ENCODE assay signal across 22 cellular contexts in genomic region chr5:76524872-76525271, GRCh38.
DNase-seq lines count a peak whose midpoint lies in the region; ATAC-seq and TF ChIP-seq lines count a peak whose summit lies in the region.
"Had no signal": no experiment of that assay in that cellular context is flagged by ENCODE, and none has a peak within 500 bp of the region (broad histone marks: within the 10 kb centered on the region; RNA-seq: fewer than 3 reads in every experiment).

No MANE protein-coding gene starts in this region.

- no peaks in the 10 kb centered on the region for H3F3A ChIP-seq in GM23338 (replicated peaks; ENCODE audit: low read depth)
- H3F3A ChIP-seq in neural progenitor cell (ENCODE audit: low read depth) = no peaks in the 10 kb centered on the region

- H3K27ac ChIP-seq in GM23338 (ENCODE audit: low read depth) (peak overlapping the region; percentile 82), neural progenitor cell (no peak overlapping the region)
- H3K27ac ChIP-seq: ascending aorta, parathyroid adenoma, transverse colon, WERI-Rb-1 had no signal

- H3K9me3 ChIP-seq in neural progenitor cell (ENCODE audit: low read depth) = no peaks in the 10 kb centered on the region
- H3K9me3 ChIP-seq: ascending aorta, transverse colon had no signal

- peak overlapping the region; percentile 93 for H3K27ac Mint-ChIP-seq in GM23338
- H3K27ac Mint-ChIP-seq in chondrocyte (ENCODE audit: unreplicated experiment) = peak overlapping the region; percentile 46
- no peak overlapping the region for H3K27ac Mint-ChIP-seq in neural progenitor cell
- H3K27ac Mint-ChIP-seq in T-helper 2 cell treated with Interferon-gamma antibody and Interleukin-4, amounts not matched to agents 5 μg/mL and 100 μg/mL, for 36 hours = no peak overlapping the region
- H3K27ac Mint-ChIP-seq: stimulated activated memory B cell treated with anti-CD40 and anti-IgM and Interleukin-4, amounts not matched to agents 10 μg/mL and 1 μg/mL and 100 μg/mL, for 72 hours had no signal

- peak overlapping the region; percentile 63 for H3K4me2 ChIP-seq in GM23338
- H3K4me2 ChIP-seq in neural progenitor cell = peak overlapping the region; percentile 16

- H3K9me2 ChIP-seq in GM23338 (ENCODE audit: insufficient read depth) = no peaks in the 10 kb centered on the region

- H3K4me1 ChIP-seq in GM23338 (ENCODE audit: insufficient read depth) (peaks cover 82% of the 10 kb centered on the region), neural progenitor cell (peaks cover 16% of the 10 kb centered on the region)
- H3K4me1 ChIP-seq: ascending aorta had no signal

- DNase-seq in GM23338 (ENCODE audit: low spot score) (no peak), NCI-H69 (lab: John Stamatoyannopoulos, UW) (peak; percentile 9), chondrocyte (ENCODE audit: low spot score) (no peak), neural progenitor cell (ENCODE audit: low spot score) (peak; percentile 15), amygdala (lab: John Stamatoyannopoulos, UW) (no peak)
- DNase-seq in T-helper 2 cell treated with Interferon-gamma antibody and Interleukin-4, amounts not matched to agents 5 μg/mL and 100 μg/mL, for 36 hours (ENCODE audit: low spot score) = no peak
- DNase-seq: activated effector memory CD4-positive, alpha-beta T cell treated with anti-CD3 and anti-CD28 coated beads, Interleukin-2, amount 50 U/mL, for 16 hours; C1 segment of cervical spinal cord; hypothalamus; KBM-7; NCI-H1092 treated with DMSO at 0.1 percent for 48 hours; NK-92 treated with Interleukin-12 subunit alpha and Interleukin-12 subunit beta, amount 100 ng/mL, for 24 hours; RPMI8226; small intestine; T-cell; transverse colon; WERI-Rb-1 had no signal

- H2AFZ ChIP-seq in GM23338 (no peak overlapping the region), neural progenitor cell (replicated peaks) (no peak overlapping the region)
- H2AFZ ChIP-seq: parathyroid adenoma had no signal

- ATAC-seq in GM23338 (peak; percentile 32; the same call in 2 of the 3 replicates), HG03521 (IDR thresholded peaks at IDR 0.05; ENCODE audit: unreplicated experiment) (no peak)
- ATAC-seq: left lobe of liver; stimulated activated memory B cell treated with anti-CD40 and anti-IgM and Interleukin-4, amounts not matched to agents 10 μg/mL and 1 μg/mL and 100 μg/mL, for 72 hours; T-cell had no signal

- H3K4me3 ChIP-seq in GM23338 (peak overlapping the region; percentile 34), neural progenitor cell (no peak overlapping the region)
- H3K4me3 ChIP-seq: ascending aorta, transverse colon had no signal

- no peak overlapping the region for H3K9ac ChIP-seq in neural progenitor cell
- H3K9ac ChIP-seq: parathyroid adenoma had no signal

- H3K36me3 ChIP-seq in GM23338 (ENCODE audit: insufficient read depth) = no peaks in the 10 kb centered on the region
- H3K36me3 ChIP-seq in neural progenitor cell = no peaks in the 10 kb centered on the region
- H3K36me3 ChIP-seq: ascending aorta, transverse colon, WERI-Rb-1 had no signal

- peaks cover 8% of the 10 kb centered on the region; the same call in 1 of the 2 replicates for H3K79me2 ChIP-seq in GM23338 (replicated peaks; ENCODE audit: insufficient read depth)
- H3K79me2 ChIP-seq in neural progenitor cell (ENCODE audit: low read depth) = no peaks in the 10 kb centered on the region

- TF ChIP-seq CTCF in GM23338 (conservative IDR thresholded peaks at IDR 0.05; ENCODE audit: low read depth in 2 of 2) (no peak), chondrocyte (IDR thresholded peaks at IDR 0.05) (no peak), neural progenitor cell (IDR thresholded peaks at IDR 0.05) (no peak)

- H3K4me3 Mint-ChIP-seq in GM23338 = peak overlapping the region; percentile 31; the same call in 2 of the 3 replicates
- no peak overlapping the region for H3K4me3 Mint-ChIP-seq in chondrocyte (ENCODE audit: unreplicated experiment)
- H3K4me3 Mint-ChIP-seq in neural progenitor cell = no peak overlapping the region
- H3K4me3 Mint-ChIP-seq in T-helper 2 cell treated with Interferon-gamma antibody and Interleukin-4, amounts not matched to agents 5 μg/mL and 100 μg/mL, for 36 hours = no peak overlapping the region
- H3K4me3 Mint-ChIP-seq: stimulated activated memory B cell treated with anti-CD40 and anti-IgM and Interleukin-4, amounts not matched to agents 10 μg/mL and 1 μg/mL and 100 μg/mL, for 72 hours; T-cell had no signal

- H3K4me1 Mint-ChIP-seq in GM23338 (peaks cover 67% of the 10 kb centered on the region), chondrocyte (ENCODE audit: low read depth) (peaks cover 71% of the 10 kb centered on the region), neural progenitor cell (peaks cover 19% of the 10 kb centered on the region)
- H3K4me1 Mint-ChIP-seq in T-helper 2 cell treated with Interferon-gamma antibody and Interleukin-4, amounts not matched to agents 5 μg/mL and 100 μg/mL, for 36 hours (ENCODE audit: low read depth) = peaks cover 60% of the 10 kb centered on the region

- H3K27me3 Mint-ChIP-seq in GM23338 (ENCODE audit: insufficient read depth, low read depth, poor library complexity) (peaks cover 9% of the 10 kb centered on the region), chondrocyte (ENCODE audit: low read depth) (no peaks in the 10 kb centered on the region), neural progenitor cell (ENCODE audit: insufficient read depth, low read depth) (peaks cover 2% of the 10 kb centered on the region)
- no peaks in the 10 kb centered on the region for H3K27me3 Mint-ChIP-seq in T-helper 2 cell treated with Interferon-gamma antibody and Interleukin-4, amounts not matched to agents 5 μg/mL and 100 μg/mL, for 36 hours (ENCODE audit: low read depth)
- H3K27me3 Mint-ChIP-seq: stimulated activated memory B cell treated with anti-CD40 and anti-IgM and Interleukin-4, amounts not matched to agents 10 μg/mL and 1 μg/mL and 100 μg/mL, for 72 hours; T-cell had no signal

- H3K9me3 Mint-ChIP-seq in GM23338 (no peaks in the 10 kb centered on the region), chondrocyte (ENCODE audit: low read depth) (no peaks in the 10 kb centered on the region), neural progenitor cell (no peaks in the 10 kb centered on the region)
- H3K9me3 Mint-ChIP-seq in T-helper 2 cell treated with Interferon-gamma antibody and Interleukin-4, amounts not matched to agents 5 μg/mL and 100 μg/mL, for 36 hours = no peaks in the 10 kb centered on the region
- H3K9me3 Mint-ChIP-seq: stimulated activated memory B cell treated with anti-CD40 and anti-IgM and Interleukin-4, amounts not matched to agents 10 μg/mL and 1 μg/mL and 100 μg/mL, for 72 hours had no signal

- H3K36me3 Mint-ChIP-seq in GM23338 (ENCODE audit: low read depth) (no peaks in the 10 kb centered on the region), chondrocyte (ENCODE audit: low read depth) (no peaks in the 10 kb centered on the region), neural progenitor cell (no peaks in the 10 kb centered on the region)
- peaks cover 4% of the 10 kb centered on the region for H3K36me3 Mint-ChIP-seq in T-helper 2 cell treated with Interferon-gamma antibody and Interleukin-4, amounts not matched to agents 5 μg/mL and 100 μg/mL, for 36 hours (ENCODE audit: low read depth)
- H3K36me3 Mint-ChIP-seq: stimulated activated memory B cell treated with anti-CD40 and anti-IgM and Interleukin-4, amounts not matched to agents 10 μg/mL and 1 μg/mL and 100 μg/mL, for 72 hours had no signal

- H4K20me1 ChIP-seq in GM23338 (replicated peaks; ENCODE audit: insufficient read depth) (no peaks in the 10 kb centered on the region), neural progenitor cell (ENCODE audit: low read depth) (no peaks in the 10 kb centered on the region)

- H3K27me3 ChIP-seq in GM23338 (ENCODE audit: insufficient read depth) = no peaks in the 10 kb centered on the region
- H3K27me3 ChIP-seq in neural progenitor cell = no peaks in the 10 kb centered on the region
- H3K27me3 ChIP-seq: ascending aorta, transverse colon had no signal

TF ChIP-seq in GM23338, 12 proteins besides CTCF, POLR2A, EP300 and RAD21 (continues in another document):
- TF ChIP-seq REST (IDR thresholded peaks at IDR 0.05; ENCODE audit: unreplicated experiment) (no peak), ETS1 (IDR thresholded peaks at IDR 0.05) (no peak), ZNF114 (CRISPR knock-in tag; IDR thresholded peaks at IDR 0.05) (no peak)

Comparison
In these comparisons a context has a peak if more than half of its experiments do, and no peak if none do; other contexts are left out.
1. DNase-seq: peak in NCI-H69 (single experiment) and neural progenitor cell (single experiment); none in GM23338 (single experiment), chondrocyte (single experiment), T-helper 2 cell treated with Interferon-gamma antibody and Interleukin-4, amounts not matched to agents 5 μg/mL and 100 μg/mL, for 36 hours (single experiment) and amygdala (0 of 56).
2. H3K27ac Mint-ChIP-seq: peak in GM23338 (single experiment) and chondrocyte (single experiment); none in neural progenitor cell (single experiment) and T-helper 2 cell treated with Interferon-gamma antibody and Interleukin-4, amounts not matched to agents 5 μg/mL and 100 μg/mL, for 36 hours (single experiment).